In genomic region chr1:1183221-1183747, GRCh38 we compare ENCODE assay signal across 1 cellular context.
TF ChIP-seq lines count a peak whose summit lies in the region.

No MANE protein-coding gene starts in this region.

TF ChIP-seq in HepG2, 621 proteins besides CTCF, POLR2A, EP300 and RAD21:
- TF ChIP-seq ZNF274 (CRISPR knock-in tag; IDR thresholded peaks at IDR 0.05) (no peak), ZFP36 (IDR thresholded peaks at IDR 0.05; ENCODE audit: borderline replicate concordance, low read depth, low read length, partially characterized antibody) (peak; percentile 31)
